1 cellular context compared by ENCODE assay signal in the genomic region with DNA sequence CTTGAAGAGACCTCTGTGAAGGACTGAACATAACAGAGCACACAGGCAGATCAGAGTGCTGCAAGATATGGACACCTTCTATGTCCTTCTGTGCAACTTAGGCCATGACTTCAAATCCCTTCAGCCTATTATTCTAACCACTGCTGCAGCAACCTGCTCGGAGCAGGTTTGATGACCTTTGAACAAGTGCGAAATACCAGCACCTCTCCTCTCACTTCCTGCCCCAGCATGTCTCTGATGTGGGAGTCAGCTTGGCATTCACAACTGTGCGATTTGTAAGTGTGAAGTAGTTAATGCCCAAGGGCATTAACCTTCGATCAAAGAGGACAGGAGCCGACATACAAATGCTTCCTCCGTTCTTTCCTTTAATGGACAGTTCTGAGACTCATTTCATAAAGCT.
TF ChIP-seq lines count a peak whose summit lies in the region.

No MANE protein-coding gene starts in this region.

TF ChIP-seq in HepG2, 621 proteins besides CTCF, POLR2A, EP300 and RAD21 (continues in another document):
- TF ChIP-seq RARA (CRISPR knock-in tag; IDR thresholded peaks at IDR 0.05) = peak; percentile 16; the same call in 1 of the 2 replicates
- peak; percentile 50; the same call in 1 of the 2 replicates for TF ChIP-seq RXRB (CRISPR knock-in tag; IDR thresholded peaks at IDR 0.05; ENCODE audit: borderline replicate concordance)
- TF ChIP-seq, protein P1, sequence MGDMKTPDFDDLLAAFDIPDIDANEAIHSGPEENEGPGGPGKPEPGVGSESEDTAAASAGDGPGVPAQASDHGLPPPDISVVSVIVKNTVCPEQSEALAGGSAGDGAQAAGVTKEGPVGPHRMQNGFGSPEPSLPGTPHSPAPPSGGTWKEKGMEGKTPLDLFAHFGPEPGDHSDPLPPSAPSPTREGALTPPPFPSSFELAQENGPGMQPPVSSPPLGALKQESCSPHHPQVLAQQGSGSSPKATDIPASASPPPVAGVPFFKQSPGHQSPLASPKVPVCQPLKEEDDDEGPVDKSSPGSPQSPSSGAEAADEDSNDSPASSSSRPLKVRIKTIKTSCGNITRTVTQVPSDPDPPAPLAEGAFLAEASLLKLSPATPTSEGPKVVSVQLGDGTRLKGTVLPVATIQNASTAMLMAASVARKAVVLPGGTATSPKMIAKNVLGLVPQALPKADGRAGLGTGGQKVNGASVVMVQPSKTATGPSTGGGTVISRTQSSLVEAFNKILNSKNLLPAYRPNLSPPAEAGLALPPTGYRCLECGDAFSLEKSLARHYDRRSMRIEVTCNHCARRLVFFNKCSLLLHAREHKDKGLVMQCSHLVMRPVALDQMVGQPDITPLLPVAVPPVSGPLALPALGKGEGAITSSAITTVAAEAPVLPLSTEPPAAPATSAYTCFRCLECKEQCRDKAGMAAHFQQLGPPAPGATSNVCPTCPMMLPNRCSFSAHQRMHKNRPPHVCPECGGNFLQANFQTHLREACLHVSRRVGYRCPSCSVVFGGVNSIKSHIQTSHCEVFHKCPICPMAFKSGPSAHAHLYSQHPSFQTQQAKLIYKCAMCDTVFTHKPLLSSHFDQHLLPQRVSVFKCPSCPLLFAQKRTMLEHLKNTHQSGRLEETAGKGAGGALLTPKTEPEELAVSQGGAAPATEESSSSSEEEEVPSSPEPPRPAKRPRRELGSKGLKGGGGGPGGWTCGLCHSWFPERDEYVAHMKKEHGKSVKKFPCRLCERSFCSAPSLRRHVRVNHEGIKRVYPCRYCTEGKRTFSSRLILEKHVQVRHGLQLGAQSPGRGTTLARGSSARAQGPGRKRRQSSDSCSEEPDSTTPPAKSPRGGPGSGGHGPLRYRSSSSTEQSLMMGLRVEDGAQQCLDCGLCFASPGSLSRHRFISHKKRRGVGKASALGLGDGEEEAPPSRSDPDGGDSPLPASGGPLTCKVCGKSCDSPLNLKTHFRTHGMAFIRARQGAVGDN (CRISPR knock-in tag; IDR thresholded peaks at IDR 0.05) = no peak
- TF ChIP-seq GZF1 (CRISPR knock-in tag; IDR thresholded peaks at IDR 0.05) = no peak
- TF ChIP-seq ZMYM3 (CRISPR knock-in tag; IDR thresholded peaks at IDR 0.05) = no peak
- 0 out of 2 replicates have a peak, but pooled peaks have one; percentile 10 for TF ChIP-seq ZNF644 (CRISPR knock-in tag; IDR thresholded peaks at IDR 0.05; ENCODE audit: low read depth)
- peak; percentile 53; the same call in 1 of the 2 replicates for TF ChIP-seq ELF3 (CRISPR knock-in tag; IDR thresholded peaks at IDR 0.05)
- TF ChIP-seq MXD4 (CRISPR knock-in tag; IDR thresholded peaks at IDR 0.05) = 0 out of 2 replicates have a peak, but pooled peaks have one; percentile 39
- TF ChIP-seq, protein P2, sequence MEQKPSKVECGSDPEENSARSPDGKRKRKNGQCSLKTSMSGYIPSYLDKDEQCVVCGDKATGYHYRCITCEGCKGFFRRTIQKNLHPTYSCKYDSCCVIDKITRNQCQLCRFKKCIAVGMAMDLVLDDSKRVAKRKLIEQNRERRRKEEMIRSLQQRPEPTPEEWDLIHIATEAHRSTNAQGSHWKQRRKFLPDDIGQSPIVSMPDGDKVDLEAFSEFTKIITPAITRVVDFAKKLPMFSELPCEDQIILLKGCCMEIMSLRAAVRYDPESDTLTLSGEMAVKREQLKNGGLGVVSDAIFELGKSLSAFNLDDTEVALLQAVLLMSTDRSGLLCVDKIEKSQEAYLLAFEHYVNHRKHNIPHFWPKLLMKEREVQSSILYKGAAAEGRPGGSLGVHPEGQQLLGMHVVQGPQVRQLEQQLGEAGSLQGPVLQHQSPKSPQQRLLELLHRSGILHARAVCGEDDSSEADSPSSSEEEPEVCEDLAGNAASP (CRISPR knock-in tag; IDR thresholded peaks at IDR 0.05; ENCODE audit: borderline replicate concordance) = no peak
- TF ChIP-seq HOXA9 (CRISPR knock-in tag; IDR thresholded peaks at IDR 0.05; ENCODE audit: borderline replicate concordance) = 0 out of 2 replicates have a peak, but pooled peaks have one; percentile 42
- no peak for TF ChIP-seq ZBTB42 (CRISPR knock-in tag; IDR thresholded peaks at IDR 0.05)
- TF ChIP-seq, protein P3, sequence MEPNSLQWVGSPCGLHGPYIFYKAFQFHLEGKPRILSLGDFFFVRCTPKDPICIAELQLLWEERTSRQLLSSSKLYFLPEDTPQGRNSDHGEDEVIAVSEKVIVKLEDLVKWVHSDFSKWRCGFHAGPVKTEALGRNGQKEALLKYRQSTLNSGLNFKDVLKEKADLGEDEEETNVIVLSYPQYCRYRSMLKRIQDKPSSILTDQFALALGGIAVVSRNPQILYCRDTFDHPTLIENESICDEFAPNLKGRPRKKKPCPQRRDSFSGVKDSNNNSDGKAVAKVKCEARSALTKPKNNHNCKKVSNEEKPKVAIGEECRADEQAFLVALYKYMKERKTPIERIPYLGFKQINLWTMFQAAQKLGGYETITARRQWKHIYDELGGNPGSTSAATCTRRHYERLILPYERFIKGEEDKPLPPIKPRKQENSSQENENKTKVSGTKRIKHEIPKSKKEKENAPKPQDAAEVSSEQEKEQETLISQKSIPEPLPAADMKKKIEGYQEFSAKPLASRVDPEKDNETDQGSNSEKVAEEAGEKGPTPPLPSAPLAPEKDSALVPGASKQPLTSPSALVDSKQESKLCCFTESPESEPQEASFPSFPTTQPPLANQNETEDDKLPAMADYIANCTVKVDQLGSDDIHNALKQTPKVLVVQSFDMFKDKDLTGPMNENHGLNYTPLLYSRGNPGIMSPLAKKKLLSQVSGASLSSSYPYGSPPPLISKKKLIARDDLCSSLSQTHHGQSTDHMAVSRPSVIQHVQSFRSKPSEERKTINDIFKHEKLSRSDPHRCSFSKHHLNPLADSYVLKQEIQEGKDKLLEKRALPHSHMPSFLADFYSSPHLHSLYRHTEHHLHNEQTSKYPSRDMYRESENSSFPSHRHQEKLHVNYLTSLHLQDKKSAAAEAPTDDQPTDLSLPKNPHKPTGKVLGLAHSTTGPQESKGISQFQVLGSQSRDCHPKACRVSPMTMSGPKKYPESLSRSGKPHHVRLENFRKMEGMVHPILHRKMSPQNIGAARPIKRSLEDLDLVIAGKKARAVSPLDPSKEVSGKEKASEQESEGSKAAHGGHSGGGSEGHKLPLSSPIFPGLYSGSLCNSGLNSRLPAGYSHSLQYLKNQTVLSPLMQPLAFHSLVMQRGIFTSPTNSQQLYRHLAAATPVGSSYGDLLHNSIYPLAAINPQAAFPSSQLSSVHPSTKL (CRISPR knock-in tag; IDR thresholded peaks at IDR 0.05) = 0 out of 2 replicates have a peak, but pooled peaks have one; percentile 45
- TF ChIP-seq, protein P4, sequence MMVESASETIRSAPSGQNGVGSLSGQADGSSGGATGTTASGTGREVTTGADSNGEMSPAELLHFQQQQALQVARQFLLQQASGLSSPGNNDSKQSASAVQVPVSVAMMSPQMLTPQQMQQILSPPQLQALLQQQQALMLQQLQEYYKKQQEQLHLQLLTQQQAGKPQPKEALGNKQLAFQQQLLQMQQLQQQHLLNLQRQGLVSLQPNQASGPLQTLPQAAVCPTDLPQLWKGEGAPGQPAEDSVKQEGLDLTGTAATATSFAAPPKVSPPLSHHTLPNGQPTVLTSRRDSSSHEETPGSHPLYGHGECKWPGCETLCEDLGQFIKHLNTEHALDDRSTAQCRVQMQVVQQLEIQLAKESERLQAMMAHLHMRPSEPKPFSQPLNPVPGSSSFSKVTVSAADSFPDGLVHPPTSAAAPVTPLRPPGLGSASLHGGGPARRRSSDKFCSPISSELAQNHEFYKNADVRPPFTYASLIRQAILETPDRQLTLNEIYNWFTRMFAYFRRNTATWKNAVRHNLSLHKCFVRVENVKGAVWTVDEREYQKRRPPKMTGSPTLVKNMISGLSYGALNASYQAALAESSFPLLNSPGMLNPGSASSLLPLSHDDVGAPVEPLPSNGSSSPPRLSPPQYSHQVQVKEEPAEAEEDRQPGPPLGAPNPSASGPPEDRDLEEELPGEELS (CRISPR knock-in tag; IDR thresholded peaks at IDR 0.05) = peak; percentile 24; the same call in 1 of the 2 replicates
- TF ChIP-seq KDM6A (CRISPR knock-in tag; IDR thresholded peaks at IDR 0.05; ENCODE audit: low read depth) = peak; percentile 50; the same call in 1 of the 2 replicates
- no peak for TF ChIP-seq SKI (IDR thresholded peaks at IDR 0.05; ENCODE audit: partially characterized antibody)
- TF ChIP-seq POLR2AphosphoS5 (IDR thresholded peaks at IDR 0.05; ENCODE audit: low read depth, low read length) = 0 out of 2 replicates have a peak, but pooled peaks have one; percentile 23
- TF ChIP-seq ETV6 (CRISPR knock-in tag; conservative IDR thresholded peaks at IDR 0.05) = no peak
- no peak for TF ChIP-seq ZNF615 (CRISPR knock-in tag; IDR thresholded peaks at IDR 0.05; ENCODE audit: borderline replicate concordance)
- peak; percentile 90; the same call in 1 of the 2 replicates for TF ChIP-seq ZNF761 (CRISPR knock-in tag; conservative IDR thresholded peaks at IDR 0.05)
- no peak for TF ChIP-seq HOXA5 (CRISPR knock-in tag; IDR thresholded peaks at IDR 0.05)
- no peak for TF ChIP-seq ZNF879 (CRISPR knock-in tag; IDR thresholded peaks at IDR 0.05)
- TF ChIP-seq FOSL2 (CRISPR knock-in tag; IDR thresholded peaks at IDR 0.05) = 0 out of 2 replicates have a peak, but pooled peaks have one; percentile 25
- TF ChIP-seq ZNF75D (CRISPR knock-in tag; IDR thresholded peaks at IDR 0.05; ENCODE audit: borderline replicate concordance) = no peak
- no peak for TF ChIP-seq THYN1 (CRISPR knock-in tag; IDR thresholded peaks at IDR 0.05; ENCODE audit: borderline replicate concordance, low read depth)
- no peak for TF ChIP-seq ZNF598 (CRISPR knock-in tag; IDR thresholded peaks at IDR 0.05; ENCODE audit: borderline replicate concordance)
- no peak for TF ChIP-seq ZNF83 (CRISPR knock-in tag; IDR thresholded peaks at IDR 0.05; ENCODE audit: borderline replicate concordance)
- TF ChIP-seq ZSCAN21 (CRISPR knock-in tag; IDR thresholded peaks at IDR 0.05; ENCODE audit: borderline replicate concordance) = no peak
- 0 out of 2 replicates have a peak, but pooled peaks have one; percentile 21 for TF ChIP-seq ZNF264 (CRISPR knock-in tag; IDR thresholded peaks at IDR 0.05)
- TF ChIP-seq RFX5 (IDR thresholded peaks at IDR 0.05; ENCODE audit: low read depth, low read length) = no peak
- TF ChIP-seq ZNF329 (CRISPR knock-in tag; IDR thresholded peaks at IDR 0.05; ENCODE audit: low read depth) = no peak
- TF ChIP-seq JUN (CRISPR knock-in tag; IDR thresholded peaks at IDR 0.05) = no peak
- TF ChIP-seq, protein P5, sequence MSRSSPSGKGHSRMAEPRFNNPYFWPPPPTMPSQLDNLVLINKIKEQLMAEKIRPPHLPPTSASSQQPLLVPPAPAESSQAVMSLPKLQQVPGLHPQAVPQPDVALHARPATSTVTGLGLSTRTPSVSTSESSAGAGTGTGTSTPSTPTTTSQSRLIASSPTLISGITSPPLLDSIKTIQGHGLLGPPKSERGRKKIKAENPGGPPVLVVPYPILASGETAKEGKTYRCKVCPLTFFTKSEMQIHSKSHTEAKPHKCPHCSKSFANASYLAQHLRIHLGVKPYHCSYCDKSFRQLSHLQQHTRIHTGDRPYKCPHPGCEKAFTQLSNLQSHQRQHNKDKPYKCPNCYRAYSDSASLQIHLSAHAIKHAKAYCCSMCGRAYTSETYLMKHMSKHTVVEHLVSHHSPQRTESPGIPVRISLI (CRISPR knock-in tag; IDR thresholded peaks at IDR 0.05; ENCODE audit: borderline replicate concordance) = no peak
- peak; percentile 33; the same call in 1 of the 2 replicates for TF ChIP-seq ZNF205 (CRISPR knock-in tag; IDR thresholded peaks at IDR 0.05)
- TF ChIP-seq HOXA3 (CRISPR knock-in tag; IDR thresholded peaks at IDR 0.05) = peak; percentile 35; the same call in 1 of the 2 replicates
- TF ChIP-seq ARID2 (CRISPR knock-in tag; IDR thresholded peaks at IDR 0.05; ENCODE audit: borderline replicate concordance) = peak; percentile 50; the same call in 1 of the 2 replicates
- TF ChIP-seq ETV5 (CRISPR knock-in tag; IDR thresholded peaks at IDR 0.05; ENCODE audit: borderline replicate concordance) = peak; percentile 80
- no peak for TF ChIP-seq ZNF143 (CRISPR knock-in tag; IDR thresholded peaks at IDR 0.05)
- TF ChIP-seq HHEX (CRISPR knock-in tag; IDR thresholded peaks at IDR 0.05) = 0 out of 2 replicates have a peak, but pooled peaks have one; percentile 28
- TF ChIP-seq IRX3 (CRISPR knock-in tag; IDR thresholded peaks at IDR 0.05; ENCODE audit: borderline replicate concordance, low read depth) = 0 out of 2 replicates have a peak, but pooled peaks have one; percentile 44
- TF ChIP-seq GABPA (IDR thresholded peaks at IDR 0.05; ENCODE audit: low read depth, low read length) = no peak; the same call in 1 of the 2 replicates
- peak; percentile 64 for TF ChIP-seq GABPA (CRISPR knock-in tag; IDR thresholded peaks at IDR 0.05; ENCODE audit: low read depth)
- TF ChIP-seq CBX2 (IDR thresholded peaks at IDR 0.05; ENCODE audit: low read depth, low read length) = no peak
- no peak for TF ChIP-seq CBX2 (CRISPR knock-in tag; IDR thresholded peaks at IDR 0.05; ENCODE audit: low read depth)
- 0 out of 2 replicates have a peak, but pooled peaks have one; percentile 36 for TF ChIP-seq MED1 (CRISPR knock-in tag; IDR thresholded peaks at IDR 0.05)
- no peak for TF ChIP-seq SMARCE1 (IDR thresholded peaks at IDR 0.05; ENCODE audit: borderline replicate concordance)
- peak; percentile 35; the same call in 1 of the 2 replicates for TF ChIP-seq TCF7 (IDR thresholded peaks at IDR 0.05; ENCODE audit: low read depth)
- no peak for TF ChIP-seq ZNF546 (CRISPR knock-in tag; conservative IDR thresholded peaks at IDR 0.05)
- TF ChIP-seq ZNF567 (CRISPR knock-in tag; IDR thresholded peaks at IDR 0.05; ENCODE audit: borderline replicate concordance) = no peak
- peak; percentile 64; the same call in 1 of the 2 replicates for TF ChIP-seq TBX3 (IDR thresholded peaks at IDR 0.05; ENCODE audit: borderline replicate concordance)
- TF ChIP-seq BORCS8-MEF2B (CRISPR knock-in tag; IDR thresholded peaks at IDR 0.05) = no peak
- TF ChIP-seq HDAC2 (CRISPR knock-in tag; IDR thresholded peaks at IDR 0.05) = 0 out of 2 replicates have a peak, but pooled peaks have one; percentile 27
- peak; percentile 53 for TF ChIP-seq SALL1 (CRISPR knock-in tag; IDR thresholded peaks at IDR 0.05)
- TF ChIP-seq ZNF331 (CRISPR knock-in tag; IDR thresholded peaks at IDR 0.05) = peak; percentile 60; the same call in 1 of the 2 replicates
- TF ChIP-seq JDP2 (CRISPR knock-in tag; IDR thresholded peaks at IDR 0.05; ENCODE audit: borderline replicate concordance) = no peak
- no peak for TF ChIP-seq KDM5A (IDR thresholded peaks at IDR 0.05; ENCODE audit: borderline replicate concordance, low read length)
- TF ChIP-seq SNAPC2 (CRISPR knock-in tag; IDR thresholded peaks at IDR 0.05) = no peak
- TF ChIP-seq PHF21A (CRISPR knock-in tag; IDR thresholded peaks at IDR 0.05) = peak; percentile 54; the same call in 1 of the 2 replicates
- no peak for TF ChIP-seq ZBTB38 (CRISPR knock-in tag; IDR thresholded peaks at IDR 0.05)
- TF ChIP-seq PPARG (CRISPR knock-in tag; conservative IDR thresholded peaks at IDR 0.05) = peak; percentile 77
- no peak for TF ChIP-seq FOXJ3 (CRISPR knock-in tag; IDR thresholded peaks at IDR 0.05; ENCODE audit: borderline replicate concordance)
- no peak for TF ChIP-seq PRMT3 (CRISPR knock-in tag; IDR thresholded peaks at IDR 0.05; ENCODE audit: borderline replicate concordance, low read depth)
- TF ChIP-seq, protein P6, sequence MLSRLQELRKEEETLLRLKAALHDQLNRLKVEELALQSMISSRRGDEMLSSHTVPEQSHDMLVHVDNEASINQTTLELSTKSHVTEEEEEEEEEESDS (CRISPR knock-in tag; IDR thresholded peaks at IDR 0.05; ENCODE audit: borderline replicate concordance) = no peak
- TF ChIP-seq ZC3H13 (CRISPR knock-in tag; IDR thresholded peaks at IDR 0.05) = no peak
